Comparison of ENCODE assay signal across 28 cellular contexts in the genomic region with DNA sequence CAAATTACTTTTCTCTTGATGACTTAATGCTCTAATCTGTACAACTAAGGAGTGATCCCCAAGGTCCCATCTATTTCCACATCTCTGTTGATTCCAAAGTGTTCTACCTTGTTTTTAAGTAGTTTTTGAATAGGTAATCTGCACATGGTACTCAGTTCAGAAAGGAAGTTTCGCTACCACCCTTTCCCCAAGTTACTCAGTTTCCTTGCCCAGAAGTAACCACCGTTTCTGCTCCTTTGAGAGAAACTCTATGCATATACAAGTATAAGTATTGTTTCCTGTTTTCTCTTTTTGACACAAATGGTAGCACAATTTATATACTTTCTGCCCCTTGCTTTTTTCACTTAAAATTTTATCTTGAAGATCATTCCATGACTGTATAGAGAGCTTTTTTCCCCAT. TPM values are rescaled to one million over a fixed set of nuclear protein-coding genes. Genes with fewer than 3 reads are reported as not detected.
DNase-seq lines count a peak whose midpoint lies in the region; ATAC-seq, FAIRE-seq and TF ChIP-seq lines count a peak whose summit lies in the region.
"Had no signal": no experiment of that assay in that cellular context is flagged by ENCODE, and none has a peak within 500 bp of the region (broad histone marks: within the 10 kb centered on the region; RNA-seq: fewer than 3 reads in every experiment).

No MANE protein-coding gene starts in this region.

- peaks cover 2 to 8% of the 10 kb centered on the region in 2 donors for H3K9me3 ChIP-seq in kidney (ENCODE audit: control insufficient read depth in 1 of 2, low read length in 2 of 2)

- no peak overlapping the region for H3K4me3 Mint-ChIP-seq in CD14-positive monocyte
- H3K4me3 Mint-ChIP-seq in T-helper 1 cell treated with Interleukin-12 subunit alpha and Interleukin-12 subunit beta and Interleukin-4 antibody, amounts not matched to agents 30 μg/mL and 1 μg/mL, for 36 hours = peak overlapping the region; percentile 32
- peak overlapping the region; percentile 65 for H3K4me3 Mint-ChIP-seq in memory B cell
- no peak overlapping the region for H3K4me3 Mint-ChIP-seq in glutamatergic neuron (ENCODE audit: unreplicated experiment)
- H3K4me3 Mint-ChIP-seq: activated naive CD4-positive, alpha-beta T cell treated with anti-CD3 and anti-CD28 coated beads for 36 hours; GM23338; immature natural killer cell; nephron progenitor cell had no signal

- H3K4me3 ChIP-seq in GM12865 (ENCODE audit: low read depth, low read length) = no peak overlapping the region
- H3K4me3 ChIP-seq in kidney (ENCODE audit: low read length in 2 of 2) = no peak overlapping the region
- H3K4me3 ChIP-seq: GM23338, heart right ventricle, left ventricle myocardium inferior, PC-9 had no signal

- DNase-seq in CD14-positive monocyte (ENCODE audit: low spot score) (no peak), GM12865 (ENCODE audit: low read depth) (peak; percentile 51), memory B cell (ENCODE audit: low spot score in 2 of 2) (no peak), glutamatergic neuron (no peak), kidney (no peak), erythroblast (lab: John Stamatoyannopoulos, UW) (no peak)
- DNase-seq: activated naive CD4-positive, alpha-beta T cell treated with anti-CD3 and anti-CD28 coated beads for 36 hours; dermis blood vessel endothelial cell; DMS53; GF-D8; heart right ventricle; immature natural killer cell; left ventricle myocardium inferior; midbrain; NCI-H1048; NCI-H187 treated with DMSO at 0.1 percent for 48 hours; NCI-H226; NCI-H748 treated with DMSO at 0.1 percent for 48 hours; nephron progenitor cell; PC-9; right cardiac atrium; SHP77 treated with DMSO at 0.1 percent for 48 hours; stimulated activated CD4-positive, alpha-beta T cell treated with anti-CD3 and anti-CD28 coated beads, Interleukin-12 subunit alpha, Interleukin-12 subunit beta, amount 100 ng/mL, for 4 hours had no signal

- H3K9ac ChIP-seq in kidney (ENCODE audit: low read length in 2 of 2) = no peak overlapping the region
- H3K9ac ChIP-seq: parathyroid adenoma had no signal

- H3K27me3 Mint-ChIP-seq in CD14-positive monocyte (ENCODE audit: low read depth in 3 of 3) (no peaks in the 10 kb centered on the region), memory B cell (no peaks in the 10 kb centered on the region), glutamatergic neuron (ENCODE audit: unreplicated experiment) (no peaks in the 10 kb centered on the region)
- no peaks in the 10 kb centered on the region for H3K27me3 Mint-ChIP-seq in T-helper 1 cell treated with Interleukin-12 subunit alpha and Interleukin-12 subunit beta and Interleukin-4 antibody, amounts not matched to agents 30 μg/mL and 1 μg/mL, for 36 hours (ENCODE audit: low read depth)

- intact Hi-C loops in CD14-positive monocyte (cut with micrococcal nuclease) = no loop called here
- intact Hi-C loops in kidney (cut with DNase I) = no loop called here

- TF ChIP-seq CTCF in CD14-positive monocyte (IDR thresholded peaks at IDR 0.05) (no peak), GM12865 (IDR thresholded peaks at IDR 0.05; ENCODE audit: insufficient read depth, low read depth, low read length, missing control alignments) (no peak), glutamatergic neuron (IDR thresholded peaks at IDR 0.05; ENCODE audit: partially characterized antibody, unreplicated experiment) (no peak), kidney (IDR thresholded peaks at IDR 0.05; ENCODE audit: borderline replicate concordance, extremely low read depth, insufficient read depth) (no peak)

- ATAC-seq in memory B cell (ENCODE audit: low read depth) = no peak
- ATAC-seq: GM23338, heart right ventricle, right cardiac atrium had no signal

- peaks cover 0 to 2% of the 10 kb centered on the region in 2 donors for H3K4me1 ChIP-seq in kidney (ENCODE audit: control insufficient read depth in 1 of 2, insufficient read depth in 1 of 2, low read depth in 1 of 2, low read length in 2 of 2)
- H3K4me1 ChIP-seq: left ventricle myocardium inferior, parathyroid adenoma had no signal

- H3K4me1 Mint-ChIP-seq in CD14-positive monocyte (peaks cover 56% of the 10 kb centered on the region), memory B cell (peaks cover 58% of the 10 kb centered on the region), glutamatergic neuron (ENCODE audit: low read depth, unreplicated experiment) (no peaks in the 10 kb centered on the region)
- peaks cover 40% of the 10 kb centered on the region for H3K4me1 Mint-ChIP-seq in T-helper 1 cell treated with Interleukin-12 subunit alpha and Interleukin-12 subunit beta and Interleukin-4 antibody, amounts not matched to agents 30 μg/mL and 1 μg/mL, for 36 hours (ENCODE audit: low read depth)
- H3K4me1 Mint-ChIP-seq: immature natural killer cell had no signal

- no peaks in the 10 kb centered on the region for H3K36me3 ChIP-seq in kidney (ENCODE audit: control insufficient read depth in 1 of 2, insufficient read depth in 2 of 2, low read length in 2 of 2)

- no peak overlapping the region for H3K27ac ChIP-seq in kidney (ENCODE audit: low read depth in 2 of 2, low read length in 2 of 2)
- H3K27ac ChIP-seq: C4-2B, epithelial cell of prostate, left ventricle myocardium inferior, parathyroid adenoma, PC-9 had no signal

- FAIRE-seq in kidney (lab: Jason Lieb, UNC) = no peak

- H3K9me3 Mint-ChIP-seq in CD14-positive monocyte (peaks cover 15 to 28% (median 23%) of the 10 kb centered on the region in 7 donors), memory B cell (peaks cover 13% of the 10 kb centered on the region), glutamatergic neuron (ENCODE audit: unreplicated experiment) (peaks cover 11% of the 10 kb centered on the region)
- H3K9me3 Mint-ChIP-seq in T-helper 1 cell treated with Interleukin-12 subunit alpha and Interleukin-12 subunit beta and Interleukin-4 antibody, amounts not matched to agents 30 μg/mL and 1 μg/mL, for 36 hours = peaks cover 33% of the 10 kb centered on the region

- TF ChIP-seq POLR2A in erythroblast (IDR thresholded peaks at IDR 0.05; ENCODE audit: low read length) = no peak

- H3K27ac Mint-ChIP-seq in CD14-positive monocyte (peak overlapping the region; percentile 22 to 97 (median 72)), memory B cell (peak overlapping the region; percentile 86), glutamatergic neuron (ENCODE audit: unreplicated experiment) (no peak overlapping the region)
- peak overlapping the region; percentile 53 for H3K27ac Mint-ChIP-seq in T-helper 1 cell treated with Interleukin-12 subunit alpha and Interleukin-12 subunit beta and Interleukin-4 antibody, amounts not matched to agents 30 μg/mL and 1 μg/mL, for 36 hours
- H3K27ac Mint-ChIP-seq: GM23338, immature natural killer cell, nephron progenitor cell had no signal

- peaks cover 45 to 55% of the 10 kb centered on the region in 2 donors for H3K36me3 Mint-ChIP-seq in CD14-positive monocyte
- H3K36me3 Mint-ChIP-seq in T-helper 1 cell treated with Interleukin-12 subunit alpha and Interleukin-12 subunit beta and Interleukin-4 antibody, amounts not matched to agents 30 μg/mL and 1 μg/mL, for 36 hours (ENCODE audit: low read depth) = peaks cover 46% of the 10 kb centered on the region
- peaks cover 32% of the 10 kb centered on the region for H3K36me3 Mint-ChIP-seq in memory B cell
- H3K36me3 Mint-ChIP-seq in glutamatergic neuron (ENCODE audit: unreplicated experiment) = peaks cover 16% of the 10 kb centered on the region

RNA-seq across cellular contexts. Expression of gene TMEM154, which starts 18.1 kb away (rescaled TPM):
- polyA plus RNA-seq in CD14-positive monocyte (100 to 1,000 TPM; 117 to 157 TPM), kidney (ENCODE audit: insufficient read depth, low read depth, low replicate concordance) (0.09 TPM)
- total RNA-seq in glutamatergic neuron (ENCODE audit: unreplicated experiment) (0.22 TPM), kidney (11.0 TPM)

Comparison
In these comparisons a context has a peak if more than half of its experiments do, and no peak if none do; other contexts are left out.
1. H3K4me3 Mint-ChIP-seq: peak in T-helper 1 cell treated with Interleukin-12 subunit alpha and Interleukin-12 subunit beta and Interleukin-4 antibody, amounts not matched to agents 30 μg/mL and 1 μg/mL, for 36 hours (single experiment) and memory B cell (single experiment); none in CD14-positive monocyte (0 of 2) and glutamatergic neuron (single experiment).